28 cellular contexts compared by ENCODE assay signal in genomic region chr6:106413016-106413415, GRCh38.
"Had no signal": no experiment of that assay in that cellular context is flagged by ENCODE, and none has a peak within 500 bp of the region (broad histone marks: within the 10 kb centered on the region; RNA-seq: fewer than 3 reads in every experiment).

No MANE protein-coding gene starts in this region.

- DNase-seq: cortex of kidney; effector memory CD8-positive, alpha-beta T cell; heart right ventricle; hypothalamus; immature natural killer cell; islet precursor cell; left lung; mesendoderm; midbrain; naive thymus-derived CD4-positive, alpha-beta T cell; stimulated activated CD4-positive, alpha-beta T cell treated with anti-CD3 and anti-CD28 coated beads, Interleukin-12 subunit alpha, Interleukin-12 subunit beta, amount 100 ng/mL, for 4 hours; stimulated activated CD4-positive, alpha-beta T cell treated with anti-CD3 and anti-CD28 coated beads, Interleukin-1b, Interleukin-23, amount 100 ng/mL, for 48 hours; stimulated activated CD4-positive, alpha-beta T cell treated with anti-CD3 and anti-CD28 coated beads, Interleukin-4, amount 100 ng/mL, for 1 hour; stimulated activated CD8-positive, alpha-beta memory T cell treated with anti-CD3 and anti-CD28 coated beads, Interleukin-4, amount 100 ng/mL, for 48 hours; stimulated activated naive CD4-positive, alpha-beta T cell; stimulated activated naive CD8-positive, alpha-beta T cell treated with anti-CD3 and anti-CD28 coated beads, Interleukin-15, amount 100 ng/mL, for 72 hours; transverse colon; upper lobe of right lung had no signal

- H2AFZ ChIP-seq: neural progenitor cell, parathyroid adenoma had no signal

- H3K36me3 ChIP-seq: esophagus muscularis mucosa, gastroesophageal sphincter, heart right ventricle, left lung, neural progenitor cell, right atrium auricular region, suprapubic skin, transverse colon, upper lobe of right lung had no signal

- H3K27ac ChIP-seq: esophagus muscularis mucosa, foreskin keratinocyte, gastroesophageal sphincter, heart right ventricle, left lung, neural progenitor cell, parathyroid adenoma, right atrium auricular region, suprapubic skin, transverse colon, upper lobe of right lung had no signal

- H3K4me1 ChIP-seq: esophagus muscularis mucosa, foreskin keratinocyte, gastroesophageal sphincter, heart right ventricle, left lung, neural progenitor cell, parathyroid adenoma, right atrium auricular region, upper lobe of right lung had no signal

- ATAC-seq: effector memory CD8-positive, alpha-beta T cell; foreskin keratinocyte; gastroesophageal sphincter; heart right ventricle; left lung; naive thymus-derived CD4-positive, alpha-beta T cell; sciatic nerve; stimulated activated naive CD8-positive, alpha-beta T cell treated with anti-CD3 and anti-CD28 coated beads, Interleukin-15, amount 100 ng/mL, for 72 hours; upper lobe of right lung had no signal

- H3K9me3 ChIP-seq: esophagus muscularis mucosa, gastroesophageal sphincter, left lung, right atrium auricular region, suprapubic skin, transverse colon, upper lobe of right lung had no signal

- FAIRE-seq: endometrium had no signal

- H3K4me2 ChIP-seq: neural progenitor cell, smooth muscle cell had no signal

- H3K79me2 ChIP-seq: parathyroid adenoma had no signal

- H3K4me3 ChIP-seq: esophagus muscularis mucosa, gastroesophageal sphincter, heart right ventricle, left lung, neural progenitor cell, right atrium auricular region, smooth muscle cell, suprapubic skin, transverse colon, upper lobe of right lung had no signal

- H3K27me3 ChIP-seq: foreskin keratinocyte, gastroesophageal sphincter, left lung, neural progenitor cell, right atrium auricular region, suprapubic skin, transverse colon, upper lobe of right lung had no signal
